20 cellular contexts compared by ENCODE assay signal in genomic region chr22:37032134-37032534, GRCh38. TPM values are rescaled to one million over a fixed set of nuclear protein-coding genes. Genes with fewer than 3 reads are reported as not detected.
DNase-seq lines count a peak whose midpoint lies in the region; ATAC-seq and TF ChIP-seq lines count a peak whose summit lies in the region.
"Had no signal": no experiment of that assay in that cellular context is flagged by ENCODE, and none has a peak within 500 bp of the region (broad histone marks: within the 10 kb centered on the region; RNA-seq: fewer than 3 reads in every experiment).

No MANE protein-coding gene starts in this region.

- H3K27ac Mint-ChIP-seq in CD4-positive, alpha-beta memory T cell, result no peak overlapping the region
- H3K27ac Mint-ChIP-seq: activated CD8-positive, alpha-beta T cell treated with anti-CD3 and anti-CD28 coated beads, Interleukin-2, amount 10 ng/mL, durations not matched to agents 7 days and 5 days; activated T-helper 1 cell treated with anti-CD3 and anti-CD28 coated beads, Interleukin-12 subunit alpha, Interleukin-12 subunit beta, Interleukin-2, Interleukin-4 antibody, amounts not matched to agents 30 ng/mL and 10 ng/mL and 1 ng/mL, durations not matched to agents 14 hours and 24 hours and 36 hours had no signal

- H4K8ac ChIP-seq in mesenchymal stem cell (ENCODE audit: low read length), result no peak overlapping the region

- H3K4me1 ChIP-seq in PC-9 (replicated peaks; ENCODE audit: insufficient read depth), result peaks cover 40% of the 10 kb centered on the region
- peaks cover 28% of the 10 kb centered on the region for H3K4me1 ChIP-seq in mesenchymal stem cell (ENCODE audit: control insufficient read depth, insufficient read depth, low read depth, low read length)
- H3K4me1 ChIP-seq in stomach, result peaks cover 13 to 40% (median 23%) of the 10 kb centered on the region in 4 donors
- no peaks in the 10 kb centered on the region for H3K4me1 ChIP-seq in CD4-positive, alpha-beta memory T cell (ENCODE audit: insufficient read depth, low read length)
- H3K4me1 ChIP-seq in gastroesophageal sphincter, result no peaks in the 10 kb centered on the region
- H3K4me1 ChIP-seq: BE2C, sigmoid colon had no signal

- no peak overlapping the region for H4K91ac ChIP-seq in mesenchymal stem cell (ENCODE audit: low read length)

- H2BK5ac ChIP-seq in mesenchymal stem cell (ENCODE audit: low read depth, low read length, poor library complexity, severe bottlenecking), result peak overlapping the region; percentile 47

- POLR2A ChIA-PET in PC-9 (lab: Charles Lee; ENCODE audit: unreplicated experiment), result interaction anchor here (0.6 kb wide), 1 partner anchor 497 kb away, joined by 5 read pairs; no protein-coding TSS in a partner anchor
- POLR2A ChIA-PET in CD4-positive, alpha-beta memory T cell (lab: Charles Lee; ENCODE audit: partially characterized antibody), result no interaction called here

- peak in 1 of 2 experiments; percentile 79 for DNase-seq in PC-9
- no peak for DNase-seq in epithelial cell of prostate (ENCODE audit: low read depth, low spot score)
- peak; percentile 49 for DNase-seq in mesenchymal stem cell
- no peak for DNase-seq in stomach
- DNase-seq in CD4-positive, alpha-beta memory T cell, result no peak
- no peak for DNase-seq in NCI-H1694 treated with DMSO at 0.1 percent for 48 hours (lab: John Stamatoyannopoulos, UW)
- DNase-seq in SW480 (ENCODE audit: low spot score), result no peak
- DNase-seq: activated CD8-positive, alpha-beta T cell treated with anti-CD3 and anti-CD28 coated beads, Interleukin-2, amount 10 ng/mL, durations not matched to agents 7 days and 5 days; BE2C; central memory CD4-positive, alpha-beta T cell; DMS 273 treated with DMSO at 0.1 percent for 48 hours; foreskin melanocyte; NCI-H2029 treated with DMSO at 0.1 percent for 48 hours; NCI-H526; sigmoid colon; stimulated activated CD4-positive, alpha-beta T cell treated with anti-CD3 and anti-CD28 coated beads, Interleukin-2, amount 100 ng/mL, for 48 hours had no signal

- H3K27me3 Mint-ChIP-seq in CD4-positive, alpha-beta memory T cell, result peaks cover 0 to 12% of the 10 kb centered on the region in 2 donors

- WGBS in mesenchymal stem cell, result 56% methylated on average over 2 of the region's 2 CpGs
- 23 to 43% (median 29%) methylated on average over 2 of the region's 2 CpGs for WGBS in stomach, 5 donors
- WGBS in gastroesophageal sphincter (ENCODE audit: low coverage in 1 of 2), 2 donors, result 67 to 84% methylated on average over 1 to 2 of the region's 2 CpGs

- no peak for TF ChIP-seq EP300 in stomach (IDR thresholded peaks at IDR 0.05)
- TF ChIP-seq EP300 in gastroesophageal sphincter (IDR thresholded peaks at IDR 0.05), result no peak

- peaks cover 49% of the 10 kb centered on the region for H3F3A ChIP-seq in PC-9 (ENCODE audit: insufficient read depth, low read depth)

- peak overlapping the region; percentile 50 for H3K4me3 ChIP-seq in PC-9
- H3K4me3 ChIP-seq in mesenchymal stem cell (ENCODE audit: insufficient read depth in 1 of 2, low read depth in 1 of 2, low read length in 2 of 2), result no peak overlapping the region
- H3K4me3 ChIP-seq in stomach, result peak overlapping the region in 1 of 4 donors; percentile 19
- no peak overlapping the region for H3K4me3 ChIP-seq in CD4-positive, alpha-beta memory T cell (ENCODE audit: low read length in 2 of 2)
- H3K4me3 ChIP-seq in gastroesophageal sphincter, result no peak overlapping the region
- H3K4me3 ChIP-seq: MG63, sigmoid colon had no signal

- peak overlapping the region; percentile 34 for H2AK5ac ChIP-seq in mesenchymal stem cell (ENCODE audit: low read length, severe bottlenecking)

- H2AFZ ChIP-seq in PC-9 (peak overlapping the region; percentile 59), mesenchymal stem cell (ENCODE audit: low read depth, low read length) (no peak overlapping the region)

- no peaks in the 10 kb centered on the region for H3K9me2 ChIP-seq in PC-9 (ENCODE audit: insufficient read depth)

- H3K36me3 ChIP-seq in PC-9 (ENCODE audit: low read depth) (peaks cover 5% of the 10 kb centered on the region; the same call in 1 of the 2 replicates), mesenchymal stem cell (ENCODE audit: control insufficient read depth in 1 of 2, insufficient read depth in 2 of 2, low read depth in 1 of 2, low read length in 2 of 2) (peaks cover 23 to 28% of the 10 kb centered on the region in 2 experiments), stomach (peaks cover 26 to 40% (median 38%) of the 10 kb centered on the region in 4 donors), gastroesophageal sphincter (peaks cover 0 to 42% of the 10 kb centered on the region in 2 donors)
- H3K36me3 ChIP-seq in CD4-positive, alpha-beta memory T cell (ENCODE audit: insufficient read depth, low read length), result no peaks in the 10 kb centered on the region

- no peaks in the 10 kb centered on the region for H4K20me1 ChIP-seq in PC-9 (ENCODE audit: insufficient read depth)

- H3K9me3 ChIP-seq in PC-9 (ENCODE audit: insufficient read depth, low read depth) (no peaks in the 10 kb centered on the region), mesenchymal stem cell (ENCODE audit: control insufficient read depth, low read length) (no peaks in the 10 kb centered on the region), stomach (no peaks in the 10 kb centered on the region), gastroesophageal sphincter (no peaks in the 10 kb centered on the region)
- no peaks in the 10 kb centered on the region for H3K9me3 ChIP-seq in CD4-positive, alpha-beta memory T cell (ENCODE audit: control insufficient read depth in 1 of 2, low read length in 2 of 2)
- H3K9me3 ChIP-seq: BE2C, MG63, sigmoid colon had no signal

- no peak overlapping the region for H3K4me3 Mint-ChIP-seq in CD4-positive, alpha-beta memory T cell
- H3K4me3 Mint-ChIP-seq: activated CD8-positive, alpha-beta T cell treated with anti-CD3 and anti-CD28 coated beads, Interleukin-2, amount 10 ng/mL, durations not matched to agents 7 days and 5 days; activated T-helper 1 cell treated with anti-CD3 and anti-CD28 coated beads, Interleukin-12 subunit alpha, Interleukin-12 subunit beta, Interleukin-2, Interleukin-4 antibody, amounts not matched to agents 30 ng/mL and 10 ng/mL and 1 ng/mL, durations not matched to agents 14 hours and 24 hours and 36 hours had no signal

- H2BK120ac ChIP-seq in mesenchymal stem cell (ENCODE audit: low read depth, low read length), result no peak overlapping the region

- H3K79me1 ChIP-seq in mesenchymal stem cell (replicated peaks; ENCODE audit: low read length, poor library complexity, severe bottlenecking), result peaks cover 14% of the 10 kb centered on the region

- H3K9me3 Mint-ChIP-seq in CD4-positive, alpha-beta memory T cell, result peaks cover 0 to 2% (median 0%) of the 10 kb centered on the region in 8 donors
- H3K9me3 Mint-ChIP-seq: activated T-helper 1 cell treated with anti-CD3 and anti-CD28 coated beads, Interleukin-12 subunit alpha, Interleukin-12 subunit beta, Interleukin-2, Interleukin-4 antibody, amounts not matched to agents 30 ng/mL and 10 ng/mL and 1 ng/mL, durations not matched to agents 14 hours and 24 hours and 36 hours had no signal

- H3K4me1 Mint-ChIP-seq in CD4-positive, alpha-beta memory T cell, result no peaks in the 10 kb centered on the region

- H2BK12ac ChIP-seq in mesenchymal stem cell (ENCODE audit: low read length in 2 of 2), result no peak overlapping the region

- H3K14ac ChIP-seq in mesenchymal stem cell (ENCODE audit: low read length in 2 of 2), result no peak overlapping the region

- H3K27me3 ChIP-seq in PC-9 (ENCODE audit: insufficient read depth, low read depth) (no peaks in the 10 kb centered on the region), mesenchymal stem cell (ENCODE audit: control insufficient read depth in 1 of 2, insufficient read depth in 1 of 2, low read length in 2 of 2) (peaks cover 0 to 24% of the 10 kb centered on the region in 2 experiments), stomach (peaks cover 0 to 9% (median 4%) of the 10 kb centered on the region in 3 donors), gastroesophageal sphincter (peaks cover 31% of the 10 kb centered on the region)
- H3K27me3 ChIP-seq in CD4-positive, alpha-beta memory T cell (ENCODE audit: insufficient read depth, low read length), result no peaks in the 10 kb centered on the region
- H3K27me3 ChIP-seq: BE2C, MG63 had no signal

- no peak overlapping the region for H3K4ac ChIP-seq in mesenchymal stem cell (ENCODE audit: low read depth in 1 of 2, low read length in 2 of 2)

- ATAC-seq in gastroesophageal sphincter, result no peak
- ATAC-seq: activated CD8-positive, alpha-beta T cell treated with anti-CD3 and anti-CD28 coated beads, Interleukin-2, amount 10 ng/mL, durations not matched to agents 7 days and 5 days; SK-N-SH treated with all-trans-retinoic acid at 6 μM for 48 hours had no signal

- no TSS peak for BruUV-seq in PC-9 (replicated peaks; lab: Mats Ljungman, UMichigan)

- H3K4me2 ChIP-seq in PC-9 (peak overlapping the region; percentile 83), mesenchymal stem cell (ENCODE audit: low read length, poor library complexity, severe bottlenecking) (peak overlapping the region; percentile 78)

- no peaks in the 10 kb centered on the region for H3K79me2 ChIP-seq in PC-9 (ENCODE audit: low read depth)

- H3K27ac ChIP-seq in PC-9 (peak overlapping the region; percentile 86), epithelial cell of prostate (peak overlapping the region; percentile 95), mesenchymal stem cell (ENCODE audit: low read length, poor library complexity, severe bottlenecking) (peak overlapping the region; percentile 85), stomach (peak overlapping the region; percentile 72 to 89 (median 86)), gastroesophageal sphincter (no peak overlapping the region)
- H3K27ac ChIP-seq in CD4-positive, alpha-beta memory T cell (ENCODE audit: low read depth, low read length), result no peak overlapping the region
- H3K27ac ChIP-seq: sigmoid colon had no signal

- no peak overlapping the region for H2BK15ac ChIP-seq in mesenchymal stem cell (ENCODE audit: low read depth, poor library complexity, severe bottlenecking)

- no peak overlapping the region for H3K9ac ChIP-seq in mesenchymal stem cell (ENCODE audit: low read length)

- CTCF ChIA-PET in PC-9 (lab: Charles Lee), result interaction anchor here (0.8 to 1.2 kb wide), 3 partner anchors 11 to 167 kb away, joined by 3 to 7 read pairs (median 4); no protein-coding TSS in a partner anchor
- CTCF ChIA-PET in CD4-positive, alpha-beta memory T cell (lab: Charles Lee; ENCODE audit: partially characterized antibody), result interaction anchor here (1.9 to 2.6 kb wide), 2 partner anchors 10 to 12 kb away, joined by 5 to 13 read pairs; no protein-coding TSS in a partner anchor

- H3K23ac ChIP-seq in mesenchymal stem cell (ENCODE audit: low read length in 2 of 2), result no peak overlapping the region

- H3K36me3 Mint-ChIP-seq in CD4-positive, alpha-beta memory T cell, result no peaks in the 10 kb centered on the region

- intact Hi-C loops in PC-9 (cut with micrococcal nuclease; ENCODE audit: unreplicated experiment) (loop anchor here (5.0 kb wide), 2 partner anchors 160 to 165 kb away; no protein-coding TSS in a partner anchor), stomach (cut with DNase I; ENCODE audit: low total_unique reads) (no loop called here)
- intact Hi-C loops in CD4-positive, alpha-beta memory T cell (cut with micrococcal nuclease), result no loop called here

- H3K18ac ChIP-seq in mesenchymal stem cell (ENCODE audit: low read depth in 1 of 2, low read length in 2 of 2), result no peak overlapping the region

- TF ChIP-seq POLR2A in stomach (IDR thresholded peaks at IDR 0.05) (no peak), gastroesophageal sphincter (IDR thresholded peaks at IDR 0.05) (no peak)

- TF ChIP-seq CTCF in PC-9 (conservative IDR thresholded peaks at IDR 0.05), result no peak
- no peak for TF ChIP-seq CTCF in stomach (IDR thresholded peaks at IDR 0.05)
- TF ChIP-seq CTCF in gastroesophageal sphincter (IDR thresholded peaks at IDR 0.05), result no peak

RNA-seq across cellular contexts. Expression of gene MPST, which starts 12.6 kb away (rescaled TPM):
- total RNA-seq in PC-9 (2021), result 75.9 and 109 TPM in 2 replicates
- 81.0 TPM for polyA plus RNA-seq in mesenchymal stem cell (2013, experiment 1 of 2)
- polyA plus RNA-seq in mesenchymal stem cell (2013, experiment 2 of 2), result 80.4 TPM
- total RNA-seq in stomach, result 1,000 to 10,000 TPM in 1 of 5 donors, 100 to 1,000 TPM in 2, 10 to 100 TPM in 2; 48.3 to 1,943 (median 152) TPM
- 100 to 1,000 TPM; 123 to 178 (median 172) TPM for polyA plus RNA-seq in stomach
- total RNA-seq in CD4-positive, alpha-beta memory T cell, result 1 to 10 TPM; 3.7 to 5.2 TPM
- 1 to 10 TPM; 6.1 to 7.4 TPM for polyA plus RNA-seq in CD4-positive, alpha-beta memory T cell
- total RNA-seq in gastroesophageal sphincter, result 100 to 1,000 TPM; 102 to 144 (median 113) TPM

RNA-seq across cellular contexts. Expression of gene TST, which starts 12.9 kb away (rescaled TPM):
- total RNA-seq in PC-9 (2021) (99.4 and 123 TPM in 2 replicates), stomach (100 to 1,000 TPM in 1 of 5 donors, 10 to 100 TPM in 4; 51.8 to 709 (median 91.4) TPM), gastroesophageal sphincter (10 to 100 TPM; 19.1 to 38.7 (median 31.7) TPM)
- 38.9 TPM for polyA plus RNA-seq in mesenchymal stem cell (2013, experiment 1 of 2)
- polyA plus RNA-seq in mesenchymal stem cell (2013, experiment 2 of 2), result 40.6 TPM
- polyA plus RNA-seq in stomach, result 100 to 1,000 TPM in 2 of 3 donors, 10 to 100 TPM in 1; 87.1 to 377 (median 103) TPM
- under 1 TPM; 0.29 to 0.58 TPM for total RNA-seq in CD4-positive, alpha-beta memory T cell
- polyA plus RNA-seq in CD4-positive, alpha-beta memory T cell, result 1 to 10 TPM in 1 of 2 donors, under 1 TPM in 1; 0.34 to 1.4 TPM

RNA-seq across cellular contexts. Expression of gene KCTD17, which starts 19.4 kb away (rescaled TPM):
- total RNA-seq in PC-9 (2021), result 29.5 and 32.6 TPM in 2 replicates
- polyA plus RNA-seq in mesenchymal stem cell (2013, experiment 1 of 2), result 17.9 TPM
- polyA plus RNA-seq in mesenchymal stem cell (2013, experiment 2 of 2), result 20.1 TPM
- total RNA-seq in stomach, result 10 to 100 TPM in 2 of 5 donors, 1 to 10 TPM in 3; 1.8 to 82.8 (median 5.9) TPM
- 10 to 100 TPM in 2 of 3 donors, 1 to 10 TPM in 1; 6.3 to 17.6 (median 12.1) TPM for polyA plus RNA-seq in stomach
- 10 to 100 TPM; 32.3 to 33.4 TPM for total RNA-seq in CD4-positive, alpha-beta memory T cell
- polyA plus RNA-seq in CD4-positive, alpha-beta memory T cell, result 10 to 100 TPM in 1 of 2 donors, 1 to 10 TPM in 1; 9.0 to 13.2 TPM
- 10 to 100 TPM; 23.3 to 33.2 (median 29.3) TPM for total RNA-seq in gastroesophageal sphincter

Comparison
In these comparisons a context has a peak if more than half of its experiments do, and no peak if none do; other contexts are left out.
1. H3K27ac ChIP-seq: peak in PC-9 (single experiment), epithelial cell of prostate (single experiment), mesenchymal stem cell (single experiment) and stomach (5 of 5); none in CD4-positive, alpha-beta memory T cell (single experiment) and gastroesophageal sphincter (0 of 4).
2. RNA of gene MPST, which starts 12.6 kb away (total RNA-seq): 48.3 to 1,943 TPM in stomach, 102 to 144 TPM in gastroesophageal sphincter and 75.9 to 109 TPM in PC-9; 3.7 to 5.2 TPM in CD4-positive, alpha-beta memory T cell; every median in the first group is over 4 times any median in the second.
3. RNA of gene TST, which starts 12.9 kb away (total RNA-seq): 99.4 to 123 TPM in PC-9, 51.8 to 709 TPM in stomach and 19.1 to 38.7 TPM in gastroesophageal sphincter; 0.29 to 0.58 TPM in CD4-positive, alpha-beta memory T cell; every median in the first group is over 10 times any median in the second.